ENCODE assay signal across 8 cellular contexts in genomic region chr1:34885405-34886247, GRCh38. TPM values are rescaled to one million over a fixed set of nuclear protein-coding genes. Genes with fewer than 3 reads are reported as not detected.
DNase-seq lines count a peak whose midpoint lies in the region; ATAC-seq, FAIRE-seq and TF ChIP-seq lines count a peak whose summit lies in the region.

No MANE protein-coding gene starts in this region.

- no peak overlapping the region for H2BK120ac ChIP-seq in H1 (replicated peaks; ENCODE audit: low read depth, low read length)

- no peaks in the 10 kb centered on the region for H3K79me2 ChIP-seq in H1 (ENCODE audit: control insufficient read depth in 1 of 2, insufficient read depth in 2 of 2, low read length in 2 of 2)

- peaks cover 46% of the 10 kb centered on the region for H3K27me3 Mint-ChIP-seq in activated CD4-positive, alpha-beta T cell treated with anti-CD3 and anti-CD28 coated beads, Interleukin-2, amount 10 ng/mL, durations not matched to agents 24 days and 14 days
- peaks cover 89% of the 10 kb centered on the region for H3K27me3 Mint-ChIP-seq in nephron progenitor cell (ENCODE audit: low read depth, poor library complexity)

- no peaks in the 10 kb centered on the region for H3K79me1 ChIP-seq in H1 (ENCODE audit: low read depth, low read length)

- 9% methylated on average over 44 of the region's 80 CpGs; no CpG with 5 or more reads in 1 of the 2 experiments for WGBS in H1 (ENCODE audit: extremely low coverage in 1 of 2, insufficient coverage in 1 of 2, insufficient read length in 1 of 2, insufficient replicate concordance in 2 of 2, low coverage in 1 of 2, low lambda C conversion rate in 2 of 2, missing lambda C conversion rate in 1 of 2), 2 experiments
- WGBS in tibial nerve, 2 donors, result 1 to 9% methylated on average over 13 to 19 of the region's 80 CpGs

- no peaks in the 10 kb centered on the region for H3K9me3 Mint-ChIP-seq in activated CD4-positive, alpha-beta T cell treated with anti-CD3 and anti-CD28 coated beads, Interleukin-2, amount 10 ng/mL, durations not matched to agents 24 days and 14 days
- H3K9me3 Mint-ChIP-seq in nephron progenitor cell, result peaks cover 6% of the 10 kb centered on the region

- H2AFZ ChIP-seq in H1 (ENCODE audit: low read length), result peak overlapping the region; percentile 81; the same call in 1 of the 2 replicates

- no peak for ATAC-seq in HG02763 (IDR thresholded peaks at IDR 0.05; ENCODE audit: unreplicated experiment)
- ATAC-seq in HG03571 (IDR thresholded peaks at IDR 0.05; ENCODE audit: unreplicated experiment), result no peak

- H3K4me1 Mint-ChIP-seq in activated CD4-positive, alpha-beta T cell treated with anti-CD3 and anti-CD28 coated beads, Interleukin-2, amount 10 ng/mL, durations not matched to agents 24 days and 14 days, result peaks cover 3% of the 10 kb centered on the region
- no peaks in the 10 kb centered on the region for H3K4me1 Mint-ChIP-seq in nephron progenitor cell

- peaks cover 0 to 16% (median 13%) of the 10 kb centered on the region in 4 experiments; a peak in 6 of 7 replicates for H3K27me3 ChIP-seq in H1 (replicated peaks in 1 of 4; ENCODE audit: control insufficient read depth in 3 of 4, extremely low read depth in 1 of 4, insufficient read depth in 3 of 4, low read length in 3 of 4)
- H3K27me3 ChIP-seq in tibial nerve, result peaks cover 0 to 50% of the 10 kb centered on the region in 2 donors

- FAIRE-seq in H1 (lab: Jason Lieb, UNC), result no peak

- peak overlapping the region; percentile 76 for H3K18ac ChIP-seq in H1 (ENCODE audit: extremely low read depth, low read length)

- POLR2A ChIA-PET in H1 (lab: Charles Lee; ENCODE audit: partially characterized antibody), result interaction anchor here (0.6 to 2.3 kb wide), 10 partner anchors 11 to 43 kb away, joined by 3 to 12 read pairs (median 3); partner anchors contain the start of genes DLGAP3 and SMIM12

- no peak overlapping the region for H3K27ac Mint-ChIP-seq in activated CD4-positive, alpha-beta T cell treated with anti-CD3 and anti-CD28 coated beads, Interleukin-2, amount 10 ng/mL, durations not matched to agents 24 days and 14 days
- H3K27ac Mint-ChIP-seq in nephron progenitor cell, result no peak overlapping the region

- no peak overlapping the region for H4K91ac ChIP-seq in H1 (replicated peaks; ENCODE audit: insufficient read length, low read length)

- TF ChIP-seq POLR2A in H1 (IDR thresholded peaks at IDR 0.05; ENCODE audit: control extremely low read depth in 1 of 2, low read depth in 2 of 2, low read length in 2 of 2), result peak in 1 of 2 experiments; percentile 63; a peak in 2 of 3 replicates
- TF ChIP-seq POLR2A in tibial nerve (IDR thresholded peaks at IDR 0.05), result no peak

- peak overlapping the region; percentile 35 to 45 (median 40); a peak in 6 of 7 replicates for H3K9ac ChIP-seq in H1 (replicated peaks in 1 of 4; ENCODE audit: extremely low read depth in 1 of 4, low read depth in 3 of 4, low read length in 3 of 4)

- H3K56ac ChIP-seq in H1 (replicated peaks; ENCODE audit: insufficient read length, low read depth, low read length), result peak overlapping the region; percentile 50

- no peak for TF ChIP-seq CTCF in H1 (IDR thresholded peaks at IDR 0.05; ENCODE audit: control extremely low read depth in 1 of 3, insufficient read depth in 1 of 3, low read depth in 1 of 3, low read length in 3 of 3)
- TF ChIP-seq CTCF in nephron progenitor cell (IDR thresholded peaks at IDR 0.05), result no peak
- no peak for TF ChIP-seq CTCF in tibial nerve (IDR thresholded peaks at IDR 0.05)

- H3K36me3 Mint-ChIP-seq in activated CD4-positive, alpha-beta T cell treated with anti-CD3 and anti-CD28 coated beads, Interleukin-2, amount 10 ng/mL, durations not matched to agents 24 days and 14 days (ENCODE audit: low read depth), result no peaks in the 10 kb centered on the region
- no peaks in the 10 kb centered on the region for H3K36me3 Mint-ChIP-seq in nephron progenitor cell (ENCODE audit: low read depth)

- H3K4me3 Mint-ChIP-seq in activated CD4-positive, alpha-beta T cell treated with anti-CD3 and anti-CD28 coated beads, Interleukin-2, amount 10 ng/mL, durations not matched to agents 24 days and 14 days, result peak overlapping the region; percentile 76
- H3K4me3 Mint-ChIP-seq in nephron progenitor cell, result peak overlapping the region; percentile 66

- intact Hi-C loops in activated CD4-positive, alpha-beta T cell treated with anti-CD3 and anti-CD28 coated beads, Interleukin-2, amount 10 ng/mL, durations not matched to agents 24 days and 14 days (cut with micrococcal nuclease), result no loop called here

- H2BK15ac ChIP-seq in H1 (ENCODE audit: low read length), result peak overlapping the region; percentile 97; the same call in 1 of the 2 replicates

- H3K4me3 ChIP-seq in H1 (ENCODE audit: extremely low read depth in 1 of 4, insufficient read depth in 2 of 4, low read depth in 3 of 4, low read length in 4 of 4), result peak overlapping the region; percentile 45 to 74 (median 69)
- H3K4me3 ChIP-seq in tibial nerve, result peak overlapping the region in 3 of 4 donors; percentile 22 to 43 (median 42)

- peaks cover 9% of the 10 kb centered on the region; the same call in 1 of the 2 replicates for H3K23me2 ChIP-seq in H1 (ENCODE audit: low read depth, low read length)

- H3K9me3 ChIP-seq in H1 (ENCODE audit: insufficient read depth in 2 of 2, low read depth in 1 of 2, low read length in 1 of 2) (no peaks in the 10 kb centered on the region), tibial nerve (peaks cover 0 to 8% (median 1%) of the 10 kb centered on the region in 4 donors)

- H2BK5ac ChIP-seq in H1 (ENCODE audit: low read depth, low read length), result peak overlapping the region; percentile 61; the same call in 1 of the 2 replicates

- H3K14ac ChIP-seq in H1 (ENCODE audit: insufficient read length), result no peak overlapping the region

- CTCF ChIA-PET in H1 (lab: Charles Lee; ENCODE audit: partially characterized antibody), result interaction anchor here (0.6 to 9.8 kb wide), 12 partner anchors 12 to 485 kb away, joined by 3 to 81 read pairs (median 4); partner anchors contain the start of gene SMIM12

- H3K36me3 ChIP-seq in H1 (ENCODE audit: control insufficient read depth in 2 of 4, insufficient read depth in 4 of 4, low read length in 3 of 4), result no peaks in the 10 kb centered on the region
- no peaks in the 10 kb centered on the region for H3K36me3 ChIP-seq in tibial nerve

- DNase-seq in Daoy (ENCODE audit: low read depth), result peak; percentile 56
- DNase-seq in activated CD4-positive, alpha-beta T cell treated with anti-CD3 and anti-CD28 coated beads, Interleukin-2, amount 10 ng/mL, durations not matched to agents 24 days and 14 days, result peak; percentile 86
- peak; percentile 25 to 95 for DNase-seq in H1 (ENCODE audit: low read depth in 1 of 2, low spot score in 2 of 2)
- DNase-seq in nephron progenitor cell, result peak; percentile 91
- no peak for DNase-seq in tibial nerve (ENCODE audit: low spot score in 2 of 2)
- no peak for DNase-seq in SIG-M5 (lab: John Stamatoyannopoulos, UW)

- no peak overlapping the region for H3K4ac ChIP-seq in H1 (replicated peaks; ENCODE audit: insufficient read length, low read depth, low read length)

- TF ChIP-seq EP300 in H1 (IDR thresholded peaks at IDR 0.05; ENCODE audit: borderline replicate concordance in 1 of 2, low read depth in 2 of 2, low read length in 2 of 2), result no peak
- TF ChIP-seq EP300 in tibial nerve (IDR thresholded peaks at IDR 0.05), result no peak

- H2BK12ac ChIP-seq in H1 (ENCODE audit: low read depth, low read length), result peak overlapping the region; percentile 68; the same call in 1 of the 2 replicates

- no peak overlapping the region for H2AK5ac ChIP-seq in H1 (ENCODE audit: low read depth, low read length)

- peak overlapping the region; percentile 62 to 84 for H3K4me2 ChIP-seq in H1 (ENCODE audit: insufficient read depth in 1 of 2, low read depth in 2 of 2, low read length in 2 of 2)

- 0 out of 2 replicates have a peak overlapping the region, but pooled peaks have one; percentile 18 for H2BK20ac ChIP-seq in H1 (ENCODE audit: low read length)

- TF ChIP-seq RAD21 in H1 (IDR thresholded peaks at IDR 0.05 in 1 of 2, conservative IDR thresholded peaks at IDR 0.05 in 1 of 2; ENCODE audit: low read depth in 2 of 2, low read length in 2 of 2), result no peak

- H3K4me1 ChIP-seq in H1 (replicated peaks in 1 of 4; ENCODE audit: control insufficient read depth in 3 of 4, insufficient read depth in 4 of 4, low read length in 3 of 4) (peaks cover 0 to 10% (median 7%) of the 10 kb centered on the region in 4 experiments; a peak in 6 of 7 replicates), tibial nerve (peaks cover 0 to 15% (median 6%) of the 10 kb centered on the region in 4 donors)

- peak overlapping the region; percentile 52 for H4K5ac ChIP-seq in H1 (ENCODE audit: insufficient read length, low read depth, low read length)

- H3K23ac ChIP-seq in H1 (ENCODE audit: insufficient read length), result no peak overlapping the region

- no peak overlapping the region for H3K27ac ChIP-seq in H1 (ENCODE audit: low read depth, low read length)
- no peak overlapping the region for H3K27ac ChIP-seq in tibial nerve

- peaks cover 0 to 2% of the 10 kb centered on the region in 2 experiments for H4K20me1 ChIP-seq in H1 (replicated peaks in 1 of 2; ENCODE audit: control insufficient read depth in 1 of 2, insufficient read depth in 2 of 2, low read length in 2 of 2)

- H4K8ac ChIP-seq in H1 (ENCODE audit: extremely low read depth, insufficient read depth, low read length), result peak overlapping the region; percentile 23

RNA-seq across cellular contexts. Expression of gene SMIM12, which starts 26.1 kb away (rescaled TPM):
- total RNA-seq in Daoy (2014; rRNA removed; shearing (Covaris generic)), result 25.1 and 45.4 TPM in 2 replicates
- 63.2 TPM in 2 replicates for total RNA-seq in activated CD4-positive, alpha-beta T cell treated with anti-CD3 and anti-CD28 coated beads, Interleukin-2, amount 10 ng/mL, durations not matched to agents 24 days and 14 days
- total RNA-seq in H1 (2021; fragmentation: NEBNext Ultra II Directional; extraction: Animal tissue kit (Norgen Biotek cat#: 25700)), result 40.9 and 42.6 TPM in 2 replicates
- polyA plus RNA-seq in H1 (2011; rRNA removed), result 43.8 and 49.2 TPM in 2 replicates
- polyA plus RNA-seq in H1 (2011; cell fraction: cytosol; rRNA removed), result 48.0 TPM
- 27.5 TPM for polyA plus RNA-seq in H1 (2011; cell fraction: nucleus; rRNA removed)
- 27.9 to 49.4 TPM (median 46.8 TPM) in 4 replicates for polyA plus RNA-seq in H1 (2012, experiment 1 of 2)
- 37.8 TPM for polyA plus RNA-seq in H1 (2012, experiment 2 of 2)
- polyA plus RNA-seq in H1 (2013, experiment 1 of 2), result 21.6 TPM
- polyA plus RNA-seq in H1 (2013, experiment 2 of 2), result 22.7 TPM
- polyA minus RNA-seq in H1 (2011; rRNA and poly(A)+ RNA removed), result 34.3 and 36.4 TPM in 2 replicates
- 14.7 TPM for polyA minus RNA-seq in H1 (2011; cell fraction: cytosol; rRNA and poly(A)+ RNA removed)
- 10.6 TPM for polyA minus RNA-seq in H1 (2011; cell fraction: nucleus; rRNA and poly(A)+ RNA removed)
- 10 to 100 TPM; 17.5 to 35.1 (median 22.0) TPM for total RNA-seq in tibial nerve

RNA-seq across cellular contexts. Expression of gene DLGAP3, which starts 43.8 kb away (rescaled TPM):
- 0.34 and 0.89 TPM in 2 replicates for total RNA-seq in Daoy (2014; rRNA removed; shearing (Covaris generic))
- 0.54 and 0.75 TPM in 2 replicates for total RNA-seq in activated CD4-positive, alpha-beta T cell treated with anti-CD3 and anti-CD28 coated beads, Interleukin-2, amount 10 ng/mL, durations not matched to agents 24 days and 14 days
- total RNA-seq in H1 (2021; fragmentation: NEBNext Ultra II Directional; extraction: Animal tissue kit (Norgen Biotek cat#: 25700)), result 13.2 and 14.8 TPM in 2 replicates
- 3.8 and 6.7 TPM in 2 replicates for polyA plus RNA-seq in H1 (2011; rRNA removed)
- 3.6 TPM for polyA plus RNA-seq in H1 (2011; cell fraction: cytosol; rRNA removed)
- polyA plus RNA-seq in H1 (2011; cell fraction: nucleus; rRNA removed), result 5.0 TPM
- polyA plus RNA-seq in H1 (2012, experiment 1 of 2), result 3.8 to 10.6 TPM (median 8.4 TPM) in 4 replicates
- polyA plus RNA-seq in H1 (2012, experiment 2 of 2), result 4.7 TPM
- 7.6 TPM for polyA plus RNA-seq in H1 (2013, experiment 1 of 2)
- polyA plus RNA-seq in H1 (2013, experiment 2 of 2), result 7.8 TPM
- 1.6 TPM in 2 replicates for polyA minus RNA-seq in H1 (2011; rRNA and poly(A)+ RNA removed)
- 4.3 TPM for polyA minus RNA-seq in H1 (2011; cell fraction: cytosol; rRNA and poly(A)+ RNA removed)
- polyA minus RNA-seq in H1 (2011; cell fraction: nucleus; rRNA and poly(A)+ RNA removed), result 3.2 TPM
- total RNA-seq in tibial nerve, result under 1 TPM in 3 of 4 donors, not detected in 1; 0.42 to 0.87 (median 0.78) TPM

Comparison
In these comparisons a context has a peak if more than half of its experiments do, and no peak if none do; other contexts are left out.
1. DNase-seq: peak in Daoy (single experiment), activated CD4-positive, alpha-beta T cell treated with anti-CD3 and anti-CD28 coated beads, Interleukin-2, amount 10 ng/mL, durations not matched to agents 24 days and 14 days (single experiment), H1 (2 of 2) and nephron progenitor cell (single experiment); none in tibial nerve (0 of 2) and SIG-M5 (single experiment).